11 cellular contexts compared by ENCODE assay signal in the genomic region with DNA sequence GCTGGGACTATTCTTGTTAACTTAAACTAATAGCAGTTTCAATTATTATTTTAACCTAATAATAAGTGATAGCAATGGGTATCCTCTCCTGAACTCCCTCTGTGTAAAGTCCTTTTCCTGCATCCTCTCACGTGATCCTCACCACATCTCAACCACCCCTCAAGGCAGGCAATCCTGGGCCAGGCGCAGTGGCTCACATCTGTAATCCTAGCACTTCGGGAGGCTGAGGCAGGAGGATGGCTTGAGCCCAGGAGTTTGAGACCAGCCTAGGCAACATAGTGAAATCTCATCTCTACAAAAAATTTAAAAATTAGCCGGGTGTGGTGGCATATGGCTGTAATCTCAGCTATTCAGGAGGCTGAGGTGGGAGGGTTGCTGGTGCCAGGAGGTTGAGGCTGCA. TPM values are rescaled to one million over a fixed set of nuclear protein-coding genes. Genes with fewer than 3 reads are reported as not detected.
DNase-seq lines count a peak whose midpoint lies in the region; ATAC-seq lines count a peak whose summit lies in the region.
"Had no signal": no experiment of that assay in that cellular context is flagged by ENCODE, and none has a peak within 500 bp of the region (broad histone marks: within the 10 kb centered on the region; RNA-seq: fewer than 3 reads in every experiment).

No MANE protein-coding gene starts in this region.

- no peak overlapping the region for H4K91ac ChIP-seq in neuronal stem cell (ENCODE audit: low read depth, low read length, poor library complexity)

- no peak overlapping the region for H3K18ac ChIP-seq in neuronal stem cell (ENCODE audit: low read length)

- H3K27ac ChIP-seq in temporal lobe (ENCODE audit: low read depth, low read length) (peak overlapping the region; percentile 89), neuronal stem cell (replicated peaks; ENCODE audit: low read length) (no peak overlapping the region)

- no peaks in the 10 kb centered on the region for H3K27me3 Mint-ChIP-seq in activated T-cell treated with anti-CD3 and anti-CD28 coated beads, Interleukin-2, amount 50 U/mL, for 72 hours (ENCODE audit: low read depth)
- no peaks in the 10 kb centered on the region for H3K27me3 Mint-ChIP-seq in memory B cell
- H3K27me3 Mint-ChIP-seq: central memory CD8-positive, alpha-beta T cell had no signal

- DNase-seq in activated T-cell treated with anti-CD3 and anti-CD28 coated beads, Interleukin-2, amount 50 U/mL, for 72 hours: no peak
- DNase-seq in activated T-cell treated with anti-CD3 and anti-CD28 coated beads for 4 hours (no peak), memory B cell (ENCODE audit: low spot score in 2 of 2) (no peak), medulla oblongata (ENCODE audit: extremely low spot score) (no peak), neuronal stem cell (ENCODE audit: low spot score) (no peak), H4 (ENCODE audit: low spot score) (no peak)
- no peak for DNase-seq in activated naive CD4-positive, alpha-beta T cell treated with anti-CD3 and anti-CD28 coated beads, Interleukin-2, amount 50 U/mL, for 72 hours (ENCODE audit: low spot score in 2 of 2)
- DNase-seq: T-helper 9 cell, upper lobe of left lung had no signal

- peak overlapping the region in 1 of 2 donors; percentile 67 for H3K4me3 Mint-ChIP-seq in activated T-cell treated with anti-CD3 and anti-CD28 coated beads, Interleukin-2, amount 50 U/mL, for 72 hours
- H3K4me3 Mint-ChIP-seq in memory B cell: no peak overlapping the region
- H3K4me3 Mint-ChIP-seq: central memory CD8-positive, alpha-beta T cell had no signal

- peaks cover 0 to 4% of the 10 kb centered on the region in 2 donors for H3K36me3 Mint-ChIP-seq in activated T-cell treated with anti-CD3 and anti-CD28 coated beads, Interleukin-2, amount 50 U/mL, for 72 hours (ENCODE audit: insufficient read depth in 2 of 2)
- peaks cover 0 to 9% of the 10 kb centered on the region in 2 donors for H3K36me3 Mint-ChIP-seq in activated naive CD4-positive, alpha-beta T cell treated with anti-CD3 and anti-CD28 coated beads, Interleukin-2, amount 50 U/mL, for 72 hours
- H3K36me3 Mint-ChIP-seq in memory B cell: peaks cover 18% of the 10 kb centered on the region

- no peak overlapping the region for H3K23ac ChIP-seq in neuronal stem cell (ENCODE audit: low read depth, low read length, poor library complexity)

- H3K9me3 Mint-ChIP-seq in activated T-cell treated with anti-CD3 and anti-CD28 coated beads, Interleukin-2, amount 50 U/mL, for 72 hours: no peaks in the 10 kb centered on the region
- no peaks in the 10 kb centered on the region for H3K9me3 Mint-ChIP-seq in activated naive CD4-positive, alpha-beta T cell treated with anti-CD3 and anti-CD28 coated beads, Interleukin-2, amount 50 U/mL, for 72 hours
- H3K9me3 Mint-ChIP-seq in memory B cell: peaks cover 3% of the 10 kb centered on the region
- H3K9me3 Mint-ChIP-seq: central memory CD8-positive, alpha-beta T cell had no signal

- peaks cover 40% of the 10 kb centered on the region for H3K4me1 Mint-ChIP-seq in activated T-cell treated with anti-CD3 and anti-CD28 coated beads, Interleukin-2, amount 50 U/mL, for 72 hours (ENCODE audit: low read depth)
- peaks cover 23% of the 10 kb centered on the region for H3K4me1 Mint-ChIP-seq in memory B cell

- H2AK5ac ChIP-seq in neuronal stem cell (ENCODE audit: low read depth, low read length): no peak overlapping the region

- H3K27me3 ChIP-seq in neuronal stem cell (ENCODE audit: control insufficient read depth in 3 of 3, insufficient read depth in 3 of 3, low read depth in 1 of 3, low read length in 3 of 3): no peaks in the 10 kb centered on the region
- H3K27me3 ChIP-seq: upper lobe of left lung had no signal

- no peak overlapping the region for H3K4me3 ChIP-seq in neuronal stem cell (ENCODE audit: low read length in 2 of 2)
- H3K4me3 ChIP-seq: upper lobe of left lung had no signal

- peaks cover 0 to 11% of the 10 kb centered on the region in 2 donors for H3K4me1 ChIP-seq in neuronal stem cell (ENCODE audit: control insufficient read depth in 2 of 2, insufficient read depth in 1 of 2, low read depth in 1 of 2, low read length in 2 of 2)

- no peak overlapping the region for H2BK5ac ChIP-seq in neuronal stem cell (ENCODE audit: low read length)

- H2BK120ac ChIP-seq in neuronal stem cell (ENCODE audit: low read depth, low read length): no peak overlapping the region

- no peaks in the 10 kb centered on the region for H3K79me1 ChIP-seq in neuronal stem cell (ENCODE audit: low read depth, low read length)

- no peak overlapping the region for H2BK12ac ChIP-seq in neuronal stem cell (ENCODE audit: low read length)

- H4K8ac ChIP-seq in neuronal stem cell (ENCODE audit: low read depth, low read length): no peak overlapping the region

- no peak overlapping the region for H2BK15ac ChIP-seq in neuronal stem cell (ENCODE audit: low read length)

- WGBS in neuronal stem cell (ENCODE audit: extremely low coverage in 2 of 2, insufficient read length in 2 of 2, insufficient replicate concordance in 1 of 2), 2 donors: no CpG with 5 or more reads among the region's 4 CpGs

- H3K27ac Mint-ChIP-seq in activated T-cell treated with anti-CD3 and anti-CD28 coated beads, Interleukin-2, amount 50 U/mL, for 72 hours: peak overlapping the region; percentile 88
- H3K27ac Mint-ChIP-seq in activated naive CD4-positive, alpha-beta T cell treated with anti-CD3 and anti-CD28 coated beads, Interleukin-2, amount 50 U/mL, for 72 hours: peak overlapping the region; percentile 85 to 92
- peak overlapping the region; percentile 89 for H3K27ac Mint-ChIP-seq in memory B cell

- H2AFZ ChIP-seq in neuronal stem cell (ENCODE audit: low read length): no peak overlapping the region

- peaks cover 3 to 69% of the 10 kb centered on the region in 2 donors for H3K36me3 ChIP-seq in neuronal stem cell (replicated peaks in 1 of 2; ENCODE audit: control insufficient read depth in 2 of 2, insufficient read depth in 2 of 2, low read length in 2 of 2)

- H3K14ac ChIP-seq in neuronal stem cell (ENCODE audit: low read length): no peak overlapping the region

- no peak overlapping the region for H3K9ac ChIP-seq in neuronal stem cell (ENCODE audit: low read depth, low read length, poor library complexity)

- H3K4ac ChIP-seq in neuronal stem cell (ENCODE audit: low read length): no peak overlapping the region

- ATAC-seq in activated T-cell treated with anti-CD3 and anti-CD28 coated beads, Interleukin-2, amount 50 U/mL, for 72 hours (replicated peaks in 1 of 2): no peak
- ATAC-seq in activated naive CD4-positive, alpha-beta T cell treated with anti-CD3 and anti-CD28 coated beads, Interleukin-2, amount 50 U/mL, for 72 hours: no peak
- ATAC-seq in memory B cell (ENCODE audit: low read depth): no peak

- H3K4me2 ChIP-seq in neuronal stem cell (ENCODE audit: insufficient read depth, low read length, poor library complexity, severe bottlenecking): no peak overlapping the region

- H3K9me3 ChIP-seq in neuronal stem cell (replicated peaks in 1 of 2; ENCODE audit: control insufficient read depth in 2 of 2, insufficient read depth in 1 of 2, low read depth in 1 of 2, low read length in 2 of 2): no peaks in the 10 kb centered on the region
- H3K9me3 ChIP-seq: upper lobe of left lung had no signal

RNA-seq across cellular contexts. Expression of a gene that starts 23.7 kb away (rescaled TPM):
- total RNA-seq in activated T-cell treated with anti-CD3 and anti-CD28 coated beads, Interleukin-2, amount 50 U/mL, for 72 hours: 1 to 10 TPM; 3.7 to 5.2 TPM
- total RNA-seq in activated naive CD4-positive, alpha-beta T cell treated with anti-CD3 and anti-CD28 coated beads, Interleukin-2, amount 50 U/mL, for 72 hours: 1 to 10 TPM; 1.3 to 1.9 TPM
- 49.2 TPM for total RNA-seq in temporal lobe
- 10.4 TPM for polyA plus RNA-seq in neuronal stem cell (2013, experiment 1 of 2)
- 10.7 TPM for polyA plus RNA-seq in neuronal stem cell (2013, experiment 2 of 2)
- total RNA-seq in H4 (2014; rRNA removed; shearing (Covaris generic)): 12.4 and 15.4 TPM in 2 replicates
